In genomic region chr10:16310440-16310839, GRCh38 we compare ENCODE assay signal across 32 cellular contexts.
"Had no signal": no experiment of that assay in that cellular context is flagged by ENCODE, and none has a peak within 500 bp of the region (broad histone marks: within the 10 kb centered on the region; RNA-seq: fewer than 3 reads in every experiment).

No MANE protein-coding gene starts in this region.

- H3K36me3 ChIP-seq: adrenal gland, ascending aorta, brain microvascular endothelial cell, breast epithelium, cardiac muscle cell had no signal

- ATAC-seq: activated naive CD4-positive, alpha-beta T cell treated with anti-CD3 and anti-CD28 coated beads, Interleukin-2, amount 50 U/mL, for 72 hours; activated naive CD8-positive, alpha-beta T cell treated with anti-CD3 and anti-CD28 coated beads, Interleukin-2, amount 50 U/mL, for 24 hours; activated T-cell treated with anti-CD3 and anti-CD28 coated beads, Interleukin-2, amount 50 U/mL, for 4 hours; activated T-cell treated with anti-CD3 and anti-CD28 coated beads, Interleukin-2, amount 50 U/mL, for 72 hours; activated T-helper 17 cell treated with anti-CD3 and anti-CD28 coated beads, Interleukin-2, amount 50 U/mL, for 72 hours; body of pancreas had no signal

- H3K9me3 ChIP-seq: adrenal gland, ascending aorta, body of pancreas had no signal

- DNase-seq: activated effector memory CD4-positive, alpha-beta T cell treated with anti-CD3 and anti-CD28 coated beads, Interleukin-2, amount 50 U/mL, for 16 hours; activated effector memory CD4-positive, alpha-beta T cell treated with Interleukin-2 at 50 U/mL for 16 hours; activated gamma-delta T cell; activated gamma-delta T cell treated with Interleukin-2 at 50 U/mL for 16 hours; activated naive CD4-positive, alpha-beta T cell; activated naive CD4-positive, alpha-beta T cell treated with anti-CD3 and anti-CD28 coated beads for 36 hours; activated naive CD4-positive, alpha-beta T cell treated with anti-CD3 and anti-CD28 coated beads, Interleukin-2, amount 10 ng/mL, durations not matched to agents 7 days and 5 days; activated naive CD4-positive, alpha-beta T cell treated with anti-CD3 and anti-CD28 coated beads, Interleukin-2, amount 50 U/mL, for 16 hours; activated naive CD4-positive, alpha-beta T cell treated with Interleukin-2 at 50 U/mL for 16 hours; activated naive CD8-positive, alpha-beta T cell treated with anti-CD3 and anti-CD28 coated beads for 36 hours; activated naive CD8-positive, alpha-beta T cell treated with anti-CD3 and anti-CD28 coated beads, Interleukin-2, amount 10 ng/mL, durations not matched to agents 7 days and 5 days; activated naive CD8-positive, alpha-beta T cell treated with anti-CD3 and anti-CD28 coated beads, Interleukin-2, amount 50 U/mL, for 24 hours; activated T-cell treated with anti-CD3 and anti-CD28 coated beads, Interleukin-2, amount 50 U/mL, for 4 hours; activated T-cell treated with anti-CD3 and anti-CD28 coated beads, Interleukin-2, amount 50 U/mL, for 48 hours; activated T-cell treated with anti-CD3 and anti-CD28 coated beads, Interleukin-2, amount 50 U/mL, for 72 hours; adrenal gland; amniotic stem cell; amygdala; anterior cingulate cortex; aorta; body of pancreas; brain microvascular endothelial cell; caudate nucleus; central memory CD4-positive, alpha-beta T cell; cerebellar nuclear complex had no signal

- FAIRE-seq: astrocyte, bronchial epithelial cell had no signal

- H3K4me3 ChIP-seq: adrenal gland, ascending aorta, body of pancreas, breast epithelium, cardiac muscle cell had no signal

- H3K27ac ChIP-seq: adrenal gland, ascending aorta, body of pancreas, brain microvascular endothelial cell, breast epithelium, cardiac muscle cell had no signal

- H3K27me3 ChIP-seq: adrenal gland, ascending aorta, body of pancreas, brain microvascular endothelial cell, breast epithelium, cardiac muscle cell had no signal

- H3K4me1 ChIP-seq: adrenal gland, ascending aorta, body of pancreas, breast epithelium had no signal
